Comparison of ENCODE assay signal across 9 cellular contexts in genomic region chr2:142989276-142990204, GRCh38.
A peak's percentile ranks its signal among the peaks of the same experiment; 100 is the strongest.
DNase-seq lines count a peak whose midpoint lies in the region; ATAC-seq and TF ChIP-seq lines count a peak whose summit lies in the region.
"Had no signal": no experiment of that assay in that cellular context is flagged by ENCODE, and none has a peak within 500 bp of the region (broad histone marks: within the 10 kb centered on the region; RNA-seq: fewer than 3 reads in every experiment).

No MANE protein-coding gene starts in this region.

- H3K36me3 Mint-ChIP-seq in Caco-2 (ENCODE audit: insufficient read depth, unreplicated experiment) (no peaks in the 10 kb centered on the region), endothelial cell (ENCODE audit: low read depth, unreplicated experiment) (no peaks in the 10 kb centered on the region), osteocyte (ENCODE audit: unreplicated experiment) (no peaks in the 10 kb centered on the region)

- H3K4me1 Mint-ChIP-seq in Caco-2 (ENCODE audit: low read depth, unreplicated experiment) (no peaks in the 10 kb centered on the region), endothelial cell (ENCODE audit: unreplicated experiment) (no peaks in the 10 kb centered on the region), osteocyte (ENCODE audit: unreplicated experiment) (peaks cover 16% of the 10 kb centered on the region)

- intact Hi-C loops in Caco-2 (cut with micrococcal nuclease; ENCODE audit: unreplicated experiment) = loop anchor here (1.0 to 10.0 kb wide), 4 partner anchors 193 to 822 kb away; no protein-coding TSS in a partner anchor

- H3K27me3 ChIP-seq in Caco-2 (replicated peaks; ENCODE audit: control insufficient read depth, insufficient read depth, low read length) = no peaks in the 10 kb centered on the region

- H3K4me3 ChIP-seq in Caco-2 (ENCODE audit: low read depth, low read length) = no peak overlapping the region

- TF ChIP-seq CTCF in Caco-2 (IDR thresholded peaks at IDR 0.05; ENCODE audit: insufficient read depth in 1 of 2, low read depth in 1 of 2, low read length in 1 of 2, severe bottlenecking in 1 of 2, unreplicated experiment in 1 of 2) = peak; percentile 27 to 41
- peak; percentile 75 for TF ChIP-seq CTCF in endothelial cell (IDR thresholded peaks at IDR 0.05; ENCODE audit: unreplicated experiment)
- peak; percentile 67 for TF ChIP-seq CTCF in osteocyte (IDR thresholded peaks at IDR 0.05)

- no peaks in the 10 kb centered on the region for H3K9me3 Mint-ChIP-seq in Caco-2 (ENCODE audit: unreplicated experiment)
- no peaks in the 10 kb centered on the region for H3K9me3 Mint-ChIP-seq in endothelial cell (ENCODE audit: unreplicated experiment)
- no peaks in the 10 kb centered on the region for H3K9me3 Mint-ChIP-seq in osteocyte (ENCODE audit: unreplicated experiment)
- H3K9me3 Mint-ChIP-seq: T-helper 1 cell treated with Interleukin-12 subunit alpha and Interleukin-12 subunit beta and Interleukin-4 antibody, amounts not matched to agents 30 μg/mL and 1 μg/mL, for 36 hours had no signal

- no peaks in the 10 kb centered on the region for H3K36me3 ChIP-seq in Caco-2 (ENCODE audit: control insufficient read depth, insufficient read depth, low read length)

- H3K27ac Mint-ChIP-seq in Caco-2 (ENCODE audit: unreplicated experiment) (no peak overlapping the region), endothelial cell (ENCODE audit: unreplicated experiment) (no peak overlapping the region), osteocyte (ENCODE audit: unreplicated experiment) (no peak overlapping the region)
- H3K27ac Mint-ChIP-seq: T-helper 1 cell treated with Interleukin-12 subunit alpha and Interleukin-12 subunit beta and Interleukin-4 antibody, amounts not matched to agents 30 μg/mL and 1 μg/mL, for 36 hours had no signal

- H3K9me3 ChIP-seq in Caco-2 = no peaks in the 10 kb centered on the region

- H3K4me3 Mint-ChIP-seq in Caco-2 (ENCODE audit: unreplicated experiment) (no peak overlapping the region), endothelial cell (ENCODE audit: unreplicated experiment) (no peak overlapping the region), osteocyte (ENCODE audit: unreplicated experiment) (no peak overlapping the region)
- H3K4me3 Mint-ChIP-seq: T-helper 1 cell treated with Interleukin-12 subunit alpha and Interleukin-12 subunit beta and Interleukin-4 antibody, amounts not matched to agents 30 μg/mL and 1 μg/mL, for 36 hours had no signal

- ATAC-seq in GM19025 (IDR thresholded peaks at IDR 0.05; ENCODE audit: low read depth, unreplicated experiment) = peak; percentile 40
- ATAC-seq in HG03159 (IDR thresholded peaks at IDR 0.05; ENCODE audit: unreplicated experiment) = peak; percentile 57

- no peaks in the 10 kb centered on the region; the same call in 1 of the 2 replicates for H3K4me1 ChIP-seq in Caco-2

- POLR2A ChIA-PET in Caco-2 (lab: Charles Lee) = no interaction called here

- no peak for DNase-seq in Caco-2
- DNase-seq in NCI-H82 treated with DMSO at 0.1 percent for 48 hours (lab: John Stamatoyannopoulos, UW; ENCODE audit: unreplicated experiment) = peak; percentile 41
- DNase-seq in endothelial cell (ENCODE audit: low spot score) = no peak
- no peak for DNase-seq in osteocyte (ENCODE audit: extremely low spot score, unreplicated experiment)
- DNase-seq in activated gamma-delta T cell treated with Interleukin-2 at 50 U/mL for 16 hours = no peak
- no peak for DNase-seq in stimulated activated CD4-positive, alpha-beta T cell treated with anti-CD3 and anti-CD28 coated beads, Interleukin-15, amount 100 ng/mL, for 24 hours

- no TSS peak for BruUV-seq in Caco-2 (replicated peaks; lab: Mats Ljungman, UMichigan)

- no peaks in the 10 kb centered on the region for H3K27me3 Mint-ChIP-seq in Caco-2 (ENCODE audit: insufficient read depth, unreplicated experiment)
- H3K27me3 Mint-ChIP-seq in endothelial cell (ENCODE audit: unreplicated experiment) = no peaks in the 10 kb centered on the region
- no peaks in the 10 kb centered on the region for H3K27me3 Mint-ChIP-seq in osteocyte (ENCODE audit: unreplicated experiment)

- CTCF ChIA-PET in Caco-2 (lab: Charles Lee) = interaction anchor here (0.6 kb wide), 1 partner anchor 105 kb away, joined by 8 read pairs; no protein-coding TSS in a partner anchor
